24 cellular contexts compared by ENCODE assay signal in genomic region chr1:212814548-212814947, GRCh38. TPM values are rescaled to one million over a fixed set of nuclear protein-coding genes. Genes with fewer than 3 reads are reported as not detected.
DNase-seq lines count a peak whose midpoint lies in the region; ATAC-seq, FAIRE-seq and TF ChIP-seq lines count a peak whose summit lies in the region.
"Had no signal": no experiment of that assay in that cellular context is flagged by ENCODE, and none has a peak within 500 bp of the region (broad histone marks: within the 10 kb centered on the region; RNA-seq: fewer than 3 reads in every experiment).

No MANE protein-coding gene starts in this region.

- ATAC-seq in pancreas = peak in 3 of 4 donors; percentile 12 to 91 (median 80)
- ATAC-seq in GM19395 (IDR thresholded peaks at IDR 0.05; ENCODE audit: unreplicated experiment) = no peak
- ATAC-seq: foreskin keratinocyte; lower lobe of right lung; stimulated activated memory B cell treated with anti-CD40 and anti-IgM and Interleukin-4, amounts not matched to agents 10 μg/mL and 1 μg/mL and 100 μg/mL, for 72 hours had no signal

- DNase-seq in ELF-1 (ENCODE audit: low read depth, low spot score) = peak; percentile 15
- DNase-seq in NCI-H1417 treated with DMSO at 0.1 percent for 48 hours (lab: John Stamatoyannopoulos, UW) = peak; percentile 85
- peak; percentile 88 for DNase-seq in NCI-H774 (lab: John Stamatoyannopoulos, UW)
- no peak for DNase-seq in pancreas
- no peak for DNase-seq in NAMALWA (ENCODE audit: low spot score)
- DNase-seq in stimulated activated CD4-positive, alpha-beta T cell treated with anti-CD3 and anti-CD28 coated beads, Interleukin-4, amount 100 ng/mL, for 1 hour = no peak
- DNase-seq: activated CD8-positive, alpha-beta memory T cell treated with anti-CD3 and anti-CD28 coated beads, Interleukin-2, amount 50 U/mL, for 4 hours; activated naive CD8-positive, alpha-beta T cell treated with anti-CD3 and anti-CD28 coated beads for 36 hours; DMS79 treated with DMSO at 0.1 percent for 48 hours; effector CD4-positive, alpha-beta T cell; foreskin keratinocyte; islet precursor cell; lower lobe of right lung; NCI-H446 treated with DMSO at 0.1 percent for 48 hours; stimulated activated CD4-positive, alpha-beta T cell treated with anti-CD3 and anti-CD28 coated beads, Interleukin-2, amount 100 ng/mL, for 24 hours had no signal

- no peaks in the 10 kb centered on the region for H3K27me3 ChIP-seq in pancreas
- H3K27me3 ChIP-seq: foreskin keratinocyte had no signal

- H3K27ac ChIP-seq in pancreas = no peak overlapping the region
- H3K27ac ChIP-seq: foreskin keratinocyte, lower lobe of right lung, RWPE1 had no signal

- WGBS in pancreas, 2 donors = 85 to 88% methylated on average over 1 of the region's 1 CpG

- TF ChIP-seq CTCF in pancreas (IDR thresholded peaks at IDR 0.05) = no peak

- FAIRE-seq in pancreas (lab: Jason Lieb, UNC) = no peak
- FAIRE-seq: astrocyte had no signal

- H3K36me3 ChIP-seq in pancreas = no peaks in the 10 kb centered on the region

- no peaks in the 10 kb centered on the region for H3K4me1 ChIP-seq in pancreas
- H3K4me1 ChIP-seq: foreskin keratinocyte had no signal

- no peaks in the 10 kb centered on the region for H3K9me3 ChIP-seq in pancreas
- H3K9me3 ChIP-seq: lower lobe of right lung, SK-N-SH had no signal

- no peak overlapping the region for H3K4me3 ChIP-seq in pancreas
- H3K4me3 ChIP-seq: lower lobe of right lung had no signal

- intact Hi-C loops in pancreas (cut with DNase I) = loop anchor here in 1 of 3 donors (10.0 kb wide), 1 partner anchor 180 kb away; no protein-coding TSS in a partner anchor

RNA-seq across cellular contexts. Expression of gene TATDN3, which starts 22.9 kb away (rescaled TPM):
- total RNA-seq in pancreas = 1 to 10 TPM; 7.7 to 9.5 (median 8.8) TPM
- polyA plus RNA-seq in pancreas = 10 to 100 TPM in 1 of 2 donors, 1 to 10 TPM in 1; 8.3 to 10.4 TPM

RNA-seq across cellular contexts. Expression of gene NSL1, which starts 23.0 kb away (rescaled TPM):
- total RNA-seq in pancreas = 10 to 100 TPM in 3 of 6 donors, 1 to 10 TPM in 3; 5.6 to 16.2 (median 9.3) TPM
- 10 to 100 TPM in 1 of 2 donors, 1 to 10 TPM in 1; 5.4 to 10.9 TPM for polyA plus RNA-seq in pancreas

RNA-seq across cellular contexts. Expression of gene SPATA45, which starts 32.9 kb away (rescaled TPM):
- total RNA-seq in pancreas = not detected
- polyA plus RNA-seq in pancreas = under 1 TPM in 1 of 2 donors, not detected in 1; 0.26 TPM
- total RNA-seq: activated naive CD8-positive, alpha-beta T cell treated with anti-CD3 and anti-CD28 coated beads for 36 hours; astrocyte; CD4-positive, CD25-positive, alpha-beta regulatory T cell; foreskin keratinocyte; LHCN-M2; lower lobe of right lung; pulmonary artery endothelial cell had no signal
- polyA plus RNA-seq: esophagus, foreskin keratinocyte, SK-N-SH had no signal

RNA-seq across cellular contexts. Expression of gene FLVCR1, which starts 43.5 kb away (rescaled TPM):
- 1 to 10 TPM; 1.4 to 5.6 (median 3.5) TPM for total RNA-seq in pancreas
- polyA plus RNA-seq in pancreas = 1 to 10 TPM; 2.2 to 4.0 TPM

Comparison
In these comparisons a context has a peak if more than half of its experiments do, and no peak if none do; other contexts are left out.
1. DNase-seq: peak in ELF-1 (single experiment), NCI-H1417 treated with DMSO at 0.1 percent for 48 hours (single experiment) and NCI-H774 (single experiment); none in pancreas (0 of 6), NAMALWA (single experiment) and stimulated activated CD4-positive, alpha-beta T cell treated with anti-CD3 and anti-CD28 coated beads, Interleukin-4, amount 100 ng/mL, for 1 hour (single experiment).